In the genomic region with DNA sequence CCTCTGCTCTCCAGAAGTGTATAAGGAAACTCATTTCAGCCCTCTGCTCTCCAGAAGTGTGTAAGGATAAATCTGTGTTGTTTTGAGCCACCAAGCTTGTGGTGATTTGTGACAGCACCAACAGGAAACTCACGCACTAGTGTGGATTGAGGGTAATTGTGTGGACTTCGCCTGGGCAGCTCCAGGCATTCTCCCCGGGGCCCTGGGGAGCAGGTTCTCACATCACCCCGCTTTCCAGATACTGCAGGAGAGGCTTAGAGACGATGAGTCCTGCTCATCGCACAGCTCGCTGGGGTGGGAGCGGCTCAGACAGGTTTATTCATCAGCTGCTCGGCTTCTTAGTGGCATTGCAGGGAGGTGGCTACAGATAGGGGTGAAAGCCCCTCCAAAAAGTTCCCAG, we compare ENCODE assay signal across 19 cellular contexts.
"Had no signal": no experiment of that assay in that cellular context is flagged by ENCODE, and none has a peak within 500 bp of the region (broad histone marks: within the 10 kb centered on the region; RNA-seq: fewer than 3 reads in every experiment).

No MANE protein-coding gene starts in this region.

- DNase-seq: activated CD4-positive, alpha-beta memory T cell treated with anti-CD3 and anti-CD28 coated beads, Interleukin-2, amount 10 ng/mL, durations not matched to agents 7 days and 5 days; activated CD4-positive, alpha-beta T cell treated with anti-CD3 and anti-CD28 coated beads, Interleukin-2, amount 10 ng/mL, durations not matched to agents 7 days and 5 days; activated CD4-positive, CD25-positive, alpha-beta regulatory T cell; activated naive CD8-positive, alpha-beta T cell treated with anti-CD3 and anti-CD28 coated beads, Interleukin-2, amount 10 ng/mL, durations not matched to agents 7 days and 5 days; activated T-cell treated with anti-CD3 and anti-CD28 coated beads for 4 hours; adrenal gland; anterior cingulate cortex; KG1; NCI-H1048; NCI-H146; NCI-H187 treated with DMSO at 0.1 percent for 48 hours; NCI-H2081 treated with DMSO at 0.1 percent for 48 hours; NCI-H446; NCI-H524; PC-3; SHP77 treated with DMSO at 0.1 percent for 48 hours; T-cell; T-helper 2 cell; T1000 had no signal

- ATAC-seq: PC-3, T-cell had no signal

- H3K27ac ChIP-seq: adrenal gland had no signal

- H3K36me3 ChIP-seq: adrenal gland had no signal

- H3K4me1 ChIP-seq: adrenal gland had no signal

- H3K27me3 ChIP-seq: adrenal gland had no signal

- H3K4me3 ChIP-seq: adrenal gland had no signal
